In the genomic region with DNA sequence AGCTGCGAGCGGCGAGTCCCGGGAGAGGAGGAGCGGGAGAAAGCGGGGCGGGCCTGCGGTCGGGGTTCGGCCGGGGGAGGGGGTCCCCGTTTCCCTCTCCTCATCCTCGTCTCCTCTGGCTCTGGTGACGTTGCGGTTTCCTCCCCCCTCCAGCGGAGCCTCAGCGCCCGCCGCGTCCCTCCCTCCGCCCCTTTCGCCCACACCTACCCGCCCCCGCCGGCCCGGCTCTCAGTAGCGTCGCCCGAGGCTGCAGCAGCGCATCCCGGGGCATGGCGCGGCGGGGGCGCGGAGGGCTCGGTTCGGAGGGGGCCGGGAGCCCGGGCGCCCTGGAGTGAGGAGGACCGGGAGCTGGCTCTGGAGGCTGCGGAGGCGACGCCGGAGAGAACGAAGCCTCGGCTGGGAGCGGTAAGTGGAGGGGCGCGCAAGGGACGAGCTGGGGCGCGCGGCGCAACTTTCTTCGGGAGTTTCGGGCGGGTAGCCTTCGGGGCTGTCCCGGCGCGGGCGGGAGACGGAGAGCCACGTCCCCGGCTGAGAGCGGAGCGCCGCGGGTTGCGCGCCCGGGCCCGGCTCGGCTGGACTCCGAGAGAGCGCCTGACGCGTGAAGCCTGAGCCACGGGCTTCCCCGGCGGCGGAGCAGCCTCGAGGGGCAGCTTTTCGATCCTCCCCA, we compare ENCODE assay signal across 8 cellular contexts. TPM values are rescaled to one million over a fixed set of nuclear protein-coding genes. Genes with fewer than 3 reads are reported as not detected.
DNase-seq lines count a peak whose midpoint lies in the region; ATAC-seq and TF ChIP-seq lines count a peak whose summit lies in the region.

A gene (plus strand): TSS at position 231 of the 667 bp plus-strand sequence. CDS start 28,304 bp downstream, outside the sequence.

- H3K9me3 ChIP-seq in NT2/D1 (ENCODE audit: insufficient read depth, low read length) = no peaks in the 10 kb centered on the region
- H3K9me3 ChIP-seq in stomach = no peaks in the 10 kb centered on the region

- peak within 1 kb of the TSS; percentile 78 to 95 (median 92) for H3K27ac ChIP-seq in stomach

- peaks cover 6% of the 10 kb centered on the region for H3K36me3 ChIP-seq in NT2/D1 (ENCODE audit: insufficient read depth, insufficient read length, low read length)
- no peaks in the 10 kb centered on the region for H3K36me3 ChIP-seq in stomach

- TF ChIP-seq CTCF in fibroblast of the aortic adventitia (IDR thresholded peaks at IDR 0.05; ENCODE audit: insufficient read depth, low read length) (no peak), nephron progenitor cell (IDR thresholded peaks at IDR 0.05) (no peak), stomach (IDR thresholded peaks at IDR 0.05) (no peak)

- TF ChIP-seq POLR2A in stomach (IDR thresholded peaks at IDR 0.05) = no peak

- intact Hi-C loops in stomach (cut with DNase I; ENCODE audit: low total_unique reads) = no loop called here

- H3K4me1 ChIP-seq in NT2/D1 (ENCODE audit: insufficient read depth, insufficient read length) = no peaks in the 10 kb centered on the region
- peaks cover 7 to 33% (median 9%) of the 10 kb centered on the region in 4 donors for H3K4me1 ChIP-seq in stomach

- peak within 1 kb of the TSS; percentile 87 for H3K27ac Mint-ChIP-seq in nephron progenitor cell

- 1 to 2% (median 1%) methylated on average over 32 to 85 of the region's 86 CpGs for WGBS in stomach, 5 donors

- peak within 1 kb of the TSS; percentile 93 for H3K4me3 Mint-ChIP-seq in nephron progenitor cell

- peak; percentile 31 for ATAC-seq in GM18508 (IDR thresholded peaks at IDR 0.05; ENCODE audit: insufficient read depth, unreplicated experiment)
- ATAC-seq in HG02970 (IDR thresholded peaks at IDR 0.05; ENCODE audit: low FRiP score, unreplicated experiment) = peak; percentile 73

- no peaks in the 10 kb centered on the region for H3K27me3 Mint-ChIP-seq in nephron progenitor cell (ENCODE audit: low read depth, poor library complexity)

- H3K36me3 Mint-ChIP-seq in nephron progenitor cell (ENCODE audit: low read depth) = peaks cover 10% of the 10 kb centered on the region

- no peak for TF ChIP-seq EP300 in stomach (IDR thresholded peaks at IDR 0.05)

- DNase-seq in 8988T (peak; percentile 62), NT2/D1 (ENCODE audit: low read depth, low spot score) (peak; percentile 16), fibroblast of the aortic adventitia (ENCODE audit: low read depth) (peak; percentile 78), nephron progenitor cell (peak; percentile 85), stomach (peak; percentile 67)
- peak; percentile 69 for DNase-seq in activated T-helper 9 cell treated with anti-CD3 and anti-CD28 coated beads, Interleukin-2, amount 50 U/mL, for 16 hours (ENCODE audit: low read depth)

- H3K27me3 ChIP-seq in NT2/D1 (ENCODE audit: insufficient read depth, insufficient read length) (no peaks in the 10 kb centered on the region), stomach (peaks cover 0 to 5% (median 0%) of the 10 kb centered on the region in 3 donors)

- no peaks in the 10 kb centered on the region for H3K9me3 Mint-ChIP-seq in nephron progenitor cell

- H3K4me3 ChIP-seq in NT2/D1 (ENCODE audit: insufficient read length, low read depth) (peak within 1 kb of the TSS; percentile 72), fibroblast of the aortic adventitia (ENCODE audit: low read depth, low read length) (peak within 1 kb of the TSS; percentile 86), stomach (peak within 1 kb of the TSS; percentile 77 to 85 (median 81))

- peaks cover 26% of the 10 kb centered on the region for H3K4me1 Mint-ChIP-seq in nephron progenitor cell

- H3K9ac ChIP-seq in NT2/D1 (ENCODE audit: insufficient read length, low read depth) = peak within 1 kb of the TSS; percentile 88

RNA-seq across cellular contexts. Expression of the gene that starts here (rescaled TPM):
- 50.7 and 61.2 TPM in 2 replicates for total RNA-seq in fibroblast of the aortic adventitia (ENCODE audit: low replicate concordance)
- 10 to 100 TPM in 4 of 5 donors, 1 to 10 TPM in 1; 3.8 to 39.8 (median 15.8) TPM for total RNA-seq in stomach
- polyA plus RNA-seq in stomach = 10 to 100 TPM in 1 of 3 donors, 1 to 10 TPM in 2; 3.9 to 10.7 (median 7.7) TPM

Comparison
In these comparisons a context has a peak if more than half of its experiments do, and no peak if none do; other contexts are left out.
1. Peak in every context shown above with its lines: DNase-seq, ATAC-seq, H3K4me3 ChIP-seq and H3K27ac ChIP-seq.
2. DNase-seq: peak in every context shown above with its lines; median percentile 85 in nephron progenitor cell; 78 in fibroblast of the aortic adventitia; 69 in activated T-helper 9 cell treated with anti-CD3 and anti-CD28 coated beads, Interleukin-2, amount 50 U/mL, for 16 hours; 67 in stomach; 62 in 8988T; 16 in NT2/D1.